Comparison of ENCODE assay signal across 10 cellular contexts in the genomic region with DNA sequence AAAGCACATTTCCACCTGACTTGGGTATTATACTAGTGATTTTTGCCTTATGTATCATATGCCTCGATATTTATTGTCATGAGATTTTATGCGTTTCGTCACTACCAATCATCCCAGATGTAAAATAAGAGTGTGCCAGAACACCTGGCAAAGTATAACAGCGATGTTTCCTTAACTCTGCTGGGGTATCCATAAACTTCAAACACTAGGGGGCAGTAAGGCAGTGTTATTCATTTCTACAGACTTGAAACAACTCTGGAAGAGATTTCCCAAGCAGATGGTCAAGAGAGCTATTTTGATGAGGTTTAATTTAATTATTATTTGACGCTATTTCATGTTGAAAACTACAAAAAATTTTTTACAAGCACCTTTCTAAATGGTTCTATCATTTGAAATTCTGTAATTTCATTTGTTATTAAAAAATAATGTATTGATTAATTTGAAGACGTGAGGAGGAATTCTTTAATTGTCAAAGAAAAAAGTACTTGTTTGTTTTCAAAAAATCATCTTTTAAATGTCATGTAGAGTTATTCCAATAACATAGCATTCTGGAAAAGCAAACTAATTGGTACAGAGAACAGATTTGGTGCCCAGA.
DNase-seq lines count a peak whose midpoint lies in the region; ATAC-seq and TF ChIP-seq lines count a peak whose summit lies in the region.
"Had no signal": no experiment of that assay in that cellular context is flagged by ENCODE, and none has a peak within 500 bp of the region (broad histone marks: within the 10 kb centered on the region; RNA-seq: fewer than 3 reads in every experiment).

No MANE protein-coding gene starts in this region.

- DNase-seq in GM12865 (ENCODE audit: low read depth): peak; percentile 12
- DNase-seq in MV-4-11 (lab: John Stamatoyannopoulos, UW): peak; percentile 19
- peak; percentile 1 to 50 for DNase-seq in SJCRH30
- peak; percentile 40 for DNase-seq in iPS-NIHi7 (ENCODE audit: extremely low spot score)
- no peak for DNase-seq in epidermal melanocyte (ENCODE audit: insufficient read length, low spot score)
- DNase-seq in activated naive CD4-positive, alpha-beta T cell treated with anti-CD3 and anti-CD28 coated beads, Interleukin-2, amount 50 U/mL, for 16 hours: no peak
- no peak for DNase-seq in tibial artery
- DNase-seq: activated effector memory CD4-positive, alpha-beta T cell treated with anti-CD3 and anti-CD28 coated beads, Interleukin-2, amount 50 U/mL, for 16 hours; nucleus accumbens had no signal

- H3K4me3 ChIP-seq in GM12865 (ENCODE audit: low read depth, low read length) (no peak overlapping the region), SJCRH30 (no peak overlapping the region), gastroesophageal sphincter (no peak overlapping the region), tibial artery (no peak overlapping the region)

- H3K36me3 ChIP-seq in SJCRH30 (no peaks in the 10 kb centered on the region), gastroesophageal sphincter (no peaks in the 10 kb centered on the region), tibial artery (no peaks in the 10 kb centered on the region)

- ATAC-seq in gastroesophageal sphincter: no peak

- no peak for TF ChIP-seq EP300 in gastroesophageal sphincter (IDR thresholded peaks at IDR 0.05)

- TF ChIP-seq CTCF in GM12865 (IDR thresholded peaks at IDR 0.05; ENCODE audit: insufficient read depth, low read depth, low read length, missing control alignments): peak; percentile 12
- no peak for TF ChIP-seq CTCF in gastroesophageal sphincter (IDR thresholded peaks at IDR 0.05)
- no peak for TF ChIP-seq CTCF in tibial artery (IDR thresholded peaks at IDR 0.05)

- no peaks in the 10 kb centered on the region for H3K4me1 ChIP-seq in SJCRH30
- H3K4me1 ChIP-seq in gastroesophageal sphincter: no peaks in the 10 kb centered on the region
- H3K4me1 ChIP-seq in tibial artery: no peaks in the 10 kb centered on the region

- H3K9me3 ChIP-seq in SJCRH30 (replicated peaks) (no peaks in the 10 kb centered on the region), gastroesophageal sphincter (peaks cover 0 to 7% (median 0%) of the 10 kb centered on the region in 3 donors), tibial artery (peaks cover 0 to 4% (median 0%) of the 10 kb centered on the region in 3 donors)

- TF ChIP-seq POLR2A in gastroesophageal sphincter (IDR thresholded peaks at IDR 0.05): no peak

- H3K27ac ChIP-seq in SJCRH30 (no peak overlapping the region), gastroesophageal sphincter (no peak overlapping the region), tibial artery (no peak overlapping the region)

- no peaks in the 10 kb centered on the region for H3K27me3 ChIP-seq in SJCRH30
- no peaks in the 10 kb centered on the region for H3K27me3 ChIP-seq in gastroesophageal sphincter
- no peaks in the 10 kb centered on the region for H3K27me3 ChIP-seq in tibial artery

- intact Hi-C loops in tibial artery (cut with DNase I; ENCODE audit: low total_unique reads): no loop called here

- 33% methylated on average over 6 of the region's 6 CpGs for WGBS in gastroesophageal sphincter (ENCODE audit: low coverage in 1 of 2), 2 donors

Comparison
In these comparisons a context has a peak if more than half of its experiments do, and no peak if none do; other contexts are left out.
1. DNase-seq: peak in GM12865 (single experiment), MV-4-11 (single experiment), SJCRH30 (2 of 2) and iPS-NIHi7 (single experiment); none in epidermal melanocyte (single experiment), activated naive CD4-positive, alpha-beta T cell treated with anti-CD3 and anti-CD28 coated beads, Interleukin-2, amount 50 U/mL, for 16 hours (single experiment) and tibial artery (0 of 2).